Comparison of ENCODE assay signal across 1 cellular context in genomic region chr6:24666097-24666615, GRCh38.
TF ChIP-seq lines count a peak whose summit lies in the region.

No MANE protein-coding gene starts in this region.

TF ChIP-seq in HCT116, 20 proteins besides CTCF, POLR2A, EP300 and RAD21 (continued from another document):
- TF ChIP-seq ATF3 (IDR thresholded peaks at IDR 0.05) (no peak), EGR1 (IDR thresholded peaks at IDR 0.05; ENCODE audit: low read depth) (no peak), ZNF274 (IDR thresholded peaks at IDR 0.05; ENCODE audit: low read depth, low read length) (no peak), EZH2phosphoT487 (IDR thresholded peaks at IDR 0.05; ENCODE audit: borderline replicate concordance) (no peak)
TF ChIP-seq in HCT116: peak in this region for 0.
